16 cellular contexts compared by ENCODE assay signal in the genomic region with DNA sequence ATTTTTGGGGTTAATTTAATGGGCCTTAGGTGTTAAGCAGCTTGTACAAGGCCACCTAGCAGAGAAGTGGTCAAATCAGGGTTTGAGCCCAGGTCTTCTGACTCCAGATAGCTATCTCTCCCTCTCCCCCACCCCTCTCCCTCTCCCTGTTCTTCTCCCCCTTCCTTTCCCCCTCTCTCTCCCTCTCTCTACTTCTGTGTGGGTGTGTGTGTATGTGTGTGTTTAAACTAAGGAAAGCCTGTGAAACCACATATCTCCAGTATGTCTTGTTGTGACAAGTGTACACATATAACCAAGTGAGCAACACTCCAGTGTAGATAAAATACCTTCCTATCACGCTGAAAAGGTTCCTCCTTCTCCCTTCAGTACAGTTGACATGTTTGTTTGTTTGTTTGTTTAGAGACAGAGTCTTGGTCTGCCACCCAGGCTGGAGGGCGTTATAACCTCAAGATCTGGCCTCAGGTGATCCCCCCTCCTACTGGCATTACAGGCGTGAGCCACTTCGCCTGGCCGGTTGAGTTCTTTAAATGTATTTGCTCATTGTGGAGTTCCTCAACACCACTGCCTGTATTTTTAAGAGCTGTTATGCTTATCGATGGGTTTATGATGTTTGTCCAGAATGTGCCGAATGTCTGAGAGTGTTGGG.
DNase-seq lines count a peak whose midpoint lies in the region; ATAC-seq and TF ChIP-seq lines count a peak whose summit lies in the region.
"Had no signal": no experiment of that assay in that cellular context is flagged by ENCODE, and none has a peak within 500 bp of the region (broad histone marks: within the 10 kb centered on the region; RNA-seq: fewer than 3 reads in every experiment).

No MANE protein-coding gene starts in this region.

- no peaks in the 10 kb centered on the region for H3K27me3 ChIP-seq in upper lobe of right lung
- H3K27me3 ChIP-seq in heart right ventricle, result no peaks in the 10 kb centered on the region
- H3K27me3 ChIP-seq: thyroid gland had no signal

- H3K9me3 ChIP-seq in upper lobe of right lung (no peaks in the 10 kb centered on the region), heart right ventricle (no peaks in the 10 kb centered on the region)
- H3K9me3 ChIP-seq: mucosa of descending colon, thyroid gland had no signal

- H3K36me3 ChIP-seq in upper lobe of right lung, result no peaks in the 10 kb centered on the region
- H3K36me3 ChIP-seq in heart right ventricle, result no peaks in the 10 kb centered on the region
- H3K36me3 ChIP-seq: thyroid gland had no signal

- H3K4me3 ChIP-seq in upper lobe of right lung (no peak overlapping the region), heart right ventricle (no peak overlapping the region)
- H3K4me3 ChIP-seq: mucosa of descending colon, thyroid gland had no signal

- no peak overlapping the region for H3K4me3 Mint-ChIP-seq in stimulated activated naive CD8-positive, alpha-beta T cell treated with anti-CD3 and anti-CD28 coated beads, Interleukin-15, Interleukin-2, amounts not matched to agents 100 ng/mL and 50 ng/mL, for 24 hours
- H3K4me3 Mint-ChIP-seq in activated T-helper 2 cell treated with anti-CD3 and anti-CD28 coated beads, Interferon-gamma antibody, Interleukin-2, Interleukin-4, amounts not matched to agents 10 μg/mL and 5 μg/mL and 100 μg/mL, durations not matched to agents 14 hours and 24 hours and 36 hours (ENCODE audit: low read depth), result no peak overlapping the region
- H3K4me3 Mint-ChIP-seq in naive B cell, result peak overlapping the region in 2 of 8 donors; percentile 6 to 17

- H3K9me3 Mint-ChIP-seq in stimulated activated naive CD8-positive, alpha-beta T cell treated with anti-CD3 and anti-CD28 coated beads, Interleukin-15, Interleukin-2, amounts not matched to agents 100 ng/mL and 50 ng/mL, for 24 hours, result no peaks in the 10 kb centered on the region
- H3K9me3 Mint-ChIP-seq in activated T-helper 2 cell treated with anti-CD3 and anti-CD28 coated beads, Interferon-gamma antibody, Interleukin-2, Interleukin-4, amounts not matched to agents 10 μg/mL and 5 μg/mL and 100 μg/mL, durations not matched to agents 14 hours and 24 hours and 36 hours, result no peaks in the 10 kb centered on the region
- H3K9me3 Mint-ChIP-seq in naive B cell, result no peaks in the 10 kb centered on the region

- 74 to 83% methylated on average over 7 of the region's 7 CpGs for WGBS in heart right ventricle, 2 donors

- TF ChIP-seq CTCF in upper lobe of right lung (IDR thresholded peaks at IDR 0.05), result no peak
- no peak for TF ChIP-seq CTCF in heart right ventricle (IDR thresholded peaks at IDR 0.05)

- no peak for ATAC-seq in stimulated activated naive CD8-positive, alpha-beta T cell treated with anti-CD3 and anti-CD28 coated beads, Interleukin-15, Interleukin-2, amounts not matched to agents 100 U/mL and 50 U/mL, for 24 hours
- ATAC-seq in naive B cell (ENCODE audit: low read depth in 2 of 2), result peak in 1 of 2 donors; percentile 20
- peak; percentile 24 for ATAC-seq in upper lobe of right lung
- no peak for ATAC-seq in heart right ventricle
- ATAC-seq: left lobe of liver, mucosa of descending colon had no signal

- H3K4me1 Mint-ChIP-seq in stimulated activated naive CD8-positive, alpha-beta T cell treated with anti-CD3 and anti-CD28 coated beads, Interleukin-15, Interleukin-2, amounts not matched to agents 100 ng/mL and 50 ng/mL, for 24 hours (ENCODE audit: low read depth), result peaks cover 94% of the 10 kb centered on the region
- peaks cover 73% of the 10 kb centered on the region for H3K4me1 Mint-ChIP-seq in activated T-helper 2 cell treated with anti-CD3 and anti-CD28 coated beads, Interferon-gamma antibody, Interleukin-2, Interleukin-4, amounts not matched to agents 10 μg/mL and 5 μg/mL and 100 μg/mL, durations not matched to agents 14 hours and 24 hours and 36 hours (ENCODE audit: low read depth)
- H3K4me1 Mint-ChIP-seq in naive B cell, result peaks cover 87 to 97% (median 97%) of the 10 kb centered on the region in 3 donors

- no peak for DNase-seq in stimulated activated naive CD8-positive, alpha-beta T cell treated with anti-CD3 and anti-CD28 coated beads, Interleukin-15, Interleukin-2, amounts not matched to agents 100 U/mL and 50 U/mL, for 24 hours
- no peak for DNase-seq in activated T-helper 2 cell treated with anti-CD3 and anti-CD28 coated beads, Interferon-gamma antibody, Interleukin-2, Interleukin-4, amounts not matched to agents 10 μg/mL and 5 μg/mL and 100 μg/mL, durations not matched to agents 14 hours and 24 hours and 36 hours (ENCODE audit: low spot score)
- no peak for DNase-seq in naive B cell
- DNase-seq in upper lobe of right lung, result no peak
- DNase-seq in SHP77 treated with DMSO at 0.1 percent for 48 hours (lab: John Stamatoyannopoulos, UW), result no peak
- no peak for DNase-seq in DMS153 treated with DMSO at 0.1 percent for 48 hours (lab: John Stamatoyannopoulos, UW; ENCODE audit: unreplicated experiment)
- no peak for DNase-seq in heart right ventricle
- DNase-seq: activated CD4-positive, alpha-beta T cell treated with anti-CD3 and anti-CD28 coated beads for 4 hours; GDM1; KBM-7; mucosa of descending colon; NCI-H2081 treated with DMSO at 0.1 percent for 48 hours; stimulated activated CD4-positive, alpha-beta T cell treated with anti-CD3 and anti-CD28 coated beads, Interleukin-4, amount 100 ng/mL, for 1 hour; thyroid gland had no signal

- H3K27me3 Mint-ChIP-seq in stimulated activated naive CD8-positive, alpha-beta T cell treated with anti-CD3 and anti-CD28 coated beads, Interleukin-15, Interleukin-2, amounts not matched to agents 100 ng/mL and 50 ng/mL, for 24 hours, result no peaks in the 10 kb centered on the region
- H3K27me3 Mint-ChIP-seq in activated T-helper 2 cell treated with anti-CD3 and anti-CD28 coated beads, Interferon-gamma antibody, Interleukin-2, Interleukin-4, amounts not matched to agents 10 μg/mL and 5 μg/mL and 100 μg/mL, durations not matched to agents 14 hours and 24 hours and 36 hours (ENCODE audit: low read depth), result no peaks in the 10 kb centered on the region
- H3K27me3 Mint-ChIP-seq in naive B cell, result no peaks in the 10 kb centered on the region

- peaks cover 15% of the 10 kb centered on the region for H3K36me3 Mint-ChIP-seq in stimulated activated naive CD8-positive, alpha-beta T cell treated with anti-CD3 and anti-CD28 coated beads, Interleukin-15, Interleukin-2, amounts not matched to agents 100 ng/mL and 50 ng/mL, for 24 hours (ENCODE audit: low read depth)
- peaks cover 36% of the 10 kb centered on the region for H3K36me3 Mint-ChIP-seq in activated T-helper 2 cell treated with anti-CD3 and anti-CD28 coated beads, Interferon-gamma antibody, Interleukin-2, Interleukin-4, amounts not matched to agents 10 μg/mL and 5 μg/mL and 100 μg/mL, durations not matched to agents 14 hours and 24 hours and 36 hours (ENCODE audit: low read depth)
- H3K36me3 Mint-ChIP-seq in naive B cell, result no peaks in the 10 kb centered on the region

- intact Hi-C loops in activated T-helper 2 cell treated with anti-CD3 and anti-CD28 coated beads, Interferon-gamma antibody, Interleukin-2, Interleukin-4, amounts not matched to agents 10 μg/mL and 5 μg/mL and 100 μg/mL, durations not matched to agents 14 hours and 24 hours and 36 hours (cut with micrococcal nuclease), result loop anchor here (5.0 kb wide), 1 partner anchor 44 kb away; no protein-coding TSS in a partner anchor
- intact Hi-C loops in upper lobe of right lung (cut with DNase I), result no loop called here
- intact Hi-C loops in heart right ventricle (cut with DNase I), result loop anchor here in 3 of 10 donors (5.0 to 10.0 kb wide), 2 partner anchors 129 to 1171 kb away; no protein-coding TSS in a partner anchor

- peaks cover 42% of the 10 kb centered on the region for H3K4me1 ChIP-seq in upper lobe of right lung
- peaks cover 17 to 66% (median 56%) of the 10 kb centered on the region in 9 donors for H3K4me1 ChIP-seq in heart right ventricle

- H3K27ac ChIP-seq in upper lobe of right lung, result no peak overlapping the region
- no peak overlapping the region for H3K27ac ChIP-seq in heart right ventricle
- H3K27ac ChIP-seq: thyroid gland had no signal

- H3K27ac Mint-ChIP-seq in stimulated activated naive CD8-positive, alpha-beta T cell treated with anti-CD3 and anti-CD28 coated beads, Interleukin-15, Interleukin-2, amounts not matched to agents 100 ng/mL and 50 ng/mL, for 24 hours, result peak overlapping the region; percentile 63
- H3K27ac Mint-ChIP-seq in activated T-helper 2 cell treated with anti-CD3 and anti-CD28 coated beads, Interferon-gamma antibody, Interleukin-2, Interleukin-4, amounts not matched to agents 10 μg/mL and 5 μg/mL and 100 μg/mL, durations not matched to agents 14 hours and 24 hours and 36 hours, result peak overlapping the region; percentile 62
- H3K27ac Mint-ChIP-seq in naive B cell, result peak overlapping the region; percentile 8 to 82 (median 65)
